ENCODE assay signal across 2 cellular contexts in the genomic region with DNA sequence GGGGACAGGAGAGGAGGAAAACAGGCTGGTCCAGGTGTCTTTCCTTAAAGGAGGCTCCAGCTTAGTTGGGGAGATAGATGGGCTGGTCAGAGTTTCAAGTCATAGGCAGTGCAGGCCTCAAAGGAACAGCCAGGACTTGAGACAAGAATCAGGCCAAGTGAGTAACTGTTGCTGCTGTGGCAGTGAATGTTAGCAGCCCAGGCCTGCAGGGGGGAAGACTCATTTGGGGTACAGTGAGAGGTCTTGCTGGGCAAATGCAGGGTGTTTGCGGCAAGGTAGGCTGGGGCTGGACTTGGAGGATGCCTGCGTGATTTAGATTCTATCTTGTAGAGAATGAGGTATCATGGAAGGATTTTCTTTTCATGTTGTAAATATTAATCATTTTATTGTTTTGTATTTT.
TF ChIP-seq lines count a peak whose summit lies in the region.

No MANE protein-coding gene starts in this region.

TF ChIP-seq in liver, 16 proteins besides CTCF, POLR2A, EP300 and RAD21:
- TF ChIP-seq NR2F2 (IDR thresholded peaks at IDR 0.05): no peak
- TF ChIP-seq FOXA2 (IDR thresholded peaks at IDR 0.05): no peak
- no peak for TF ChIP-seq HNF4G (IDR thresholded peaks at IDR 0.05)
TF ChIP-seq in liver: peak in this region for 0.

TF ChIP-seq in HepG2, 621 proteins besides CTCF, POLR2A, EP300 and RAD21:
- TF ChIP-seq ZNF510 (CRISPR knock-in tag; IDR thresholded peaks at IDR 0.05; ENCODE audit: low read depth) (no peak), IKZF5 (CRISPR knock-in tag; IDR thresholded peaks at IDR 0.05) (no peak), SP1 (IDR thresholded peaks at IDR 0.05) (no peak), SP1 (CRISPR knock-in tag; IDR thresholded peaks at IDR 0.05) (no peak)
